8 cellular contexts compared by ENCODE assay signal in genomic region chr6:13488015-13488895, GRCh38. TPM values are rescaled to one million over a fixed set of nuclear protein-coding genes. Genes with fewer than 3 reads are reported as not detected.
A peak's percentile ranks its signal among the peaks of the same experiment; 100 is the strongest.
DNase-seq lines count a peak whose midpoint lies in the region; ATAC-seq and TF ChIP-seq lines count a peak whose summit lies in the region.

No MANE protein-coding gene starts in this region.

- TF ChIP-seq EP300 in ovary (IDR thresholded peaks at IDR 0.05) = no peak

- H3K27me3 ChIP-seq in KMS-11 (ENCODE audit: insufficient read depth, low read depth) = no peaks in the 10 kb centered on the region
- no peaks in the 10 kb centered on the region for H3K27me3 ChIP-seq in ovary

- no peaks in the 10 kb centered on the region for H3K36me3 Mint-ChIP-seq in activated T-helper 2 cell treated with anti-CD3 and anti-CD28 coated beads, Interferon-gamma antibody, Interleukin-2, Interleukin-4, amounts not matched to agents 10 μg/mL and 5 μg/mL and 100 μg/mL, durations not matched to agents 14 hours and 24 hours and 36 hours (ENCODE audit: low read depth)
- H3K36me3 Mint-ChIP-seq in glutamatergic neuron (ENCODE audit: unreplicated experiment) = no peaks in the 10 kb centered on the region

- WGBS in ovary, 3 donors = 12 to 14% (median 14%) methylated on average over 56 to 57 of the region's 57 CpGs

- peak overlapping the region; percentile 99 for H2AFZ ChIP-seq in KMS-11 (ENCODE audit: low read depth)

- TF ChIP-seq CTCF in KMS-11 (conservative IDR thresholded peaks at IDR 0.05; ENCODE audit: low read depth, low read length) (no peak), glutamatergic neuron (IDR thresholded peaks at IDR 0.05; ENCODE audit: partially characterized antibody, unreplicated experiment) (no peak), ovary (IDR thresholded peaks at IDR 0.05) (no peak)

- intact Hi-C loops in activated T-helper 2 cell treated with anti-CD3 and anti-CD28 coated beads, Interferon-gamma antibody, Interleukin-2, Interleukin-4, amounts not matched to agents 10 μg/mL and 5 μg/mL and 100 μg/mL, durations not matched to agents 14 hours and 24 hours and 36 hours (cut with micrococcal nuclease) = loop anchor here (1.0 kb wide), 1 partner anchor 132 kb away; no protein-coding TSS in a partner anchor
- intact Hi-C loops in ovary (cut with DNase I) = no loop called here

- H4K20me1 ChIP-seq in KMS-11 (ENCODE audit: insufficient read depth) = no peaks in the 10 kb centered on the region

- H3K27ac ChIP-seq in KMS-11 (no peak overlapping the region), ovary (peak overlapping the region in 1 of 2 donors; percentile 57)

- H3K4me2 ChIP-seq in KMS-11 = peak overlapping the region; percentile 100

- H3K9me3 ChIP-seq in ovary = no peaks in the 10 kb centered on the region

- H3K4me3 ChIP-seq in KMS-11 (IDR thresholded peaks at IDR 0.05; ENCODE audit: insufficient read depth, low read depth, low read length) (no peak overlapping the region), ovary (peak overlapping the region; percentile 49)

- no peaks in the 10 kb centered on the region for H3K9me3 Mint-ChIP-seq in activated T-helper 2 cell treated with anti-CD3 and anti-CD28 coated beads, Interferon-gamma antibody, Interleukin-2, Interleukin-4, amounts not matched to agents 10 μg/mL and 5 μg/mL and 100 μg/mL, durations not matched to agents 14 hours and 24 hours and 36 hours
- peaks cover 7% of the 10 kb centered on the region for H3K9me3 Mint-ChIP-seq in glutamatergic neuron (ENCODE audit: unreplicated experiment)

- peaks cover 42% of the 10 kb centered on the region for H3K4me1 Mint-ChIP-seq in activated T-helper 2 cell treated with anti-CD3 and anti-CD28 coated beads, Interferon-gamma antibody, Interleukin-2, Interleukin-4, amounts not matched to agents 10 μg/mL and 5 μg/mL and 100 μg/mL, durations not matched to agents 14 hours and 24 hours and 36 hours (ENCODE audit: low read depth)
- peaks cover 13% of the 10 kb centered on the region for H3K4me1 Mint-ChIP-seq in glutamatergic neuron (ENCODE audit: low read depth, unreplicated experiment)

- H3K4me3 Mint-ChIP-seq in activated T-helper 2 cell treated with anti-CD3 and anti-CD28 coated beads, Interferon-gamma antibody, Interleukin-2, Interleukin-4, amounts not matched to agents 10 μg/mL and 5 μg/mL and 100 μg/mL, durations not matched to agents 14 hours and 24 hours and 36 hours (ENCODE audit: low read depth) = peak overlapping the region; percentile 80
- peak overlapping the region; percentile 85 for H3K4me3 Mint-ChIP-seq in glutamatergic neuron (ENCODE audit: unreplicated experiment)

- H3K9ac ChIP-seq in KMS-11 = no peak overlapping the region

- peak overlapping the region; percentile 70 for H3K27ac Mint-ChIP-seq in activated T-helper 2 cell treated with anti-CD3 and anti-CD28 coated beads, Interferon-gamma antibody, Interleukin-2, Interleukin-4, amounts not matched to agents 10 μg/mL and 5 μg/mL and 100 μg/mL, durations not matched to agents 14 hours and 24 hours and 36 hours
- H3K27ac Mint-ChIP-seq in glutamatergic neuron (ENCODE audit: unreplicated experiment) = peak overlapping the region; percentile 64

- H3K36me3 ChIP-seq in KMS-11 (ENCODE audit: insufficient read depth) (no peaks in the 10 kb centered on the region), ovary (no peaks in the 10 kb centered on the region)

- H3K79me2 ChIP-seq in KMS-11 (ENCODE audit: insufficient read depth, low read depth) = peaks cover 12% of the 10 kb centered on the region; the same call in 1 of the 2 replicates

- ATAC-seq in GM21367 (IDR thresholded peaks at IDR 0.05; ENCODE audit: unreplicated experiment) (no peak), GM21717 (IDR thresholded peaks at IDR 0.05; ENCODE audit: unreplicated experiment) (no peak)

- peaks cover 14% of the 10 kb centered on the region for H3K27me3 Mint-ChIP-seq in activated T-helper 2 cell treated with anti-CD3 and anti-CD28 coated beads, Interferon-gamma antibody, Interleukin-2, Interleukin-4, amounts not matched to agents 10 μg/mL and 5 μg/mL and 100 μg/mL, durations not matched to agents 14 hours and 24 hours and 36 hours (ENCODE audit: low read depth)
- peaks cover 8% of the 10 kb centered on the region for H3K27me3 Mint-ChIP-seq in glutamatergic neuron (ENCODE audit: unreplicated experiment)

- DNase-seq in EL (peak; percentile 47), glutamatergic neuron (peak; percentile 48), ovary (peak; percentile 32 to 72 (median 64)), NK-92 (lab: John Stamatoyannopoulos, UW; ENCODE audit: unreplicated experiment) (no peak)
- DNase-seq in activated T-helper 2 cell treated with anti-CD3 and anti-CD28 coated beads, Interferon-gamma antibody, Interleukin-2, Interleukin-4, amounts not matched to agents 10 μg/mL and 5 μg/mL and 100 μg/mL, durations not matched to agents 14 hours and 24 hours and 36 hours (ENCODE audit: low spot score) = peak; percentile 22

- TF ChIP-seq POLR2A in ovary (IDR thresholded peaks at IDR 0.05) = no peak

- H3K4me1 ChIP-seq in KMS-11 (ENCODE audit: low read depth, poor library complexity, severe bottlenecking) (peaks cover 11% of the 10 kb centered on the region), ovary (ENCODE audit: insufficient read depth) (peaks cover 7% of the 10 kb centered on the region)

RNA-seq across cellular contexts. Expression of gene GFOD1, which starts 0.9 kb away (rescaled TPM):
- 4.6 and 4.8 TPM in 2 replicates for total RNA-seq in activated T-helper 2 cell treated with anti-CD3 and anti-CD28 coated beads, Interferon-gamma antibody, Interleukin-2, Interleukin-4, amounts not matched to agents 10 μg/mL and 5 μg/mL and 100 μg/mL, durations not matched to agents 14 hours and 24 hours and 36 hours
- total RNA-seq in glutamatergic neuron (ENCODE audit: unreplicated experiment) (4.1 TPM), ovary (1 to 10 TPM; 1.4 to 9.2 (median 3.7) TPM)
- polyA plus RNA-seq in ovary = 1 to 10 TPM; 2.1 to 5.2 TPM
